Comparison of ENCODE assay signal across 8 cellular contexts in genomic region chr16:88650749-88651275, GRCh38. TPM values are rescaled to one million over a fixed set of nuclear protein-coding genes. Genes with fewer than 3 reads are reported as not detected.
DNase-seq lines count a peak whose midpoint lies in the region; ATAC-seq, FAIRE-seq and TF ChIP-seq lines count a peak whose summit lies in the region.

Gene CYBA (minus strand): TSS chr16:88651053. CDS start chr16:88651013, 40 bp downstream.

- peak; percentile 72 for DNase-seq in RCC 7860 (ENCODE audit: low spot score)
- peak; percentile 79 for DNase-seq in activated gamma-delta T cell (lab: John Stamatoyannopoulos, UW)
- DNase-seq in glomerular endothelial cell (ENCODE audit: extremely low read depth, low read depth, low spot score) = no peak
- peak; percentile 55 to 86 (median 72) for DNase-seq in pancreas
- peak; percentile 31 to 47 for DNase-seq in tibial nerve (ENCODE audit: low spot score in 2 of 2)

- no peaks in the 10 kb centered on the region for H3K27me3 ChIP-seq in ACC112 (ENCODE audit: insufficient read depth, low read length)
- no peaks in the 10 kb centered on the region for H3K27me3 ChIP-seq in pancreas
- no peaks in the 10 kb centered on the region for H3K27me3 ChIP-seq in tibial nerve

- H3K27ac ChIP-seq in ACC112 (ENCODE audit: low read depth, low read length) (no peak within 1 kb of the TSS), pancreas (peak within 1 kb of the TSS; percentile 35 to 80 (median 62)), tibial nerve (peak within 1 kb of the TSS in 3 of 4 donors; percentile 70 to 87 (median 78))

- H3K9me3 ChIP-seq in pancreas (no peaks in the 10 kb centered on the region), tibial nerve (no peaks in the 10 kb centered on the region)

- TF ChIP-seq EP300 in tibial nerve (IDR thresholded peaks at IDR 0.05) = no peak

- peak within 1 kb of the TSS; percentile 83 for H2AFZ ChIP-seq in ACC112 (ENCODE audit: low read length, unreplicated experiment)

- intact Hi-C loops in pancreas (cut with DNase I) = no loop called here

- FAIRE-seq in RCC 7860 (lab: Jason Lieb, UNC) = no peak
- no peak for FAIRE-seq in pancreas (lab: Jason Lieb, UNC)

- peak; percentile 45 for ATAC-seq in HG03060 (IDR thresholded peaks at IDR 0.05; ENCODE audit: low read depth, unreplicated experiment)
- peak; percentile 68 to 90 (median 84) for ATAC-seq in pancreas

- WGBS in pancreas, 2 donors = 4 to 14% methylated on average over 37 to 41 of the region's 41 CpGs
- WGBS in tibial nerve, 2 donors = 2 to 4% methylated on average over 19 to 29 of the region's 41 CpGs

- H3K4me3 ChIP-seq in ACC112 (ENCODE audit: low read depth, low read length) (peak within 1 kb of the TSS; percentile 100), pancreas (peak within 1 kb of the TSS; percentile 49 to 93 (median 70)), tibial nerve (peak within 1 kb of the TSS; percentile 40 to 71 (median 67))

- H3K4me1 ChIP-seq in ACC112 (ENCODE audit: control insufficient read depth, insufficient read depth, low read length, unreplicated experiment) (peaks cover 6% of the 10 kb centered on the region), pancreas (peaks cover 0 to 9% (median 0%) of the 10 kb centered on the region in 3 donors), tibial nerve (peaks cover 0 to 27% (median 17%) of the 10 kb centered on the region in 4 donors)

- TF ChIP-seq CTCF in pancreas (IDR thresholded peaks at IDR 0.05) (no peak), tibial nerve (IDR thresholded peaks at IDR 0.05) (no peak)

- H3K79me2 ChIP-seq in ACC112 (ENCODE audit: control insufficient read depth, insufficient read depth, low read length, unreplicated experiment) = peaks cover 16% of the 10 kb centered on the region

- TF ChIP-seq POLR2A in GM18526 (IDR thresholded peaks at IDR 0.05; ENCODE audit: extremely low read depth, insufficient read length) (peak; percentile 94), tibial nerve (IDR thresholded peaks at IDR 0.05) (peak in 1 of 2 donors; percentile 34)

- H3K36me3 ChIP-seq in ACC112 (ENCODE audit: insufficient read depth, low read length) (no peaks in the 10 kb centered on the region), pancreas (no peaks in the 10 kb centered on the region), tibial nerve (peaks cover 0 to 62% (median 6%) of the 10 kb centered on the region in 3 donors)

RNA-seq across cellular contexts. Expression of gene CYBA, which starts in this region (rescaled TPM):
- 363 and 525 TPM in 2 replicates for total RNA-seq in glomerular endothelial cell
- total RNA-seq in pancreas = 100 to 1,000 TPM in 2 of 6 donors, 10 to 100 TPM in 4; 38.0 to 135 (median 58.8) TPM
- polyA plus RNA-seq in pancreas = 10 to 100 TPM; 63.3 to 85.9 TPM
- total RNA-seq in tibial nerve = 100 to 1,000 TPM in 2 of 4 donors, 10 to 100 TPM in 2; 86.3 to 199 (median 121) TPM
